ENCODE assay signal across 1 cellular context in the genomic region with DNA sequence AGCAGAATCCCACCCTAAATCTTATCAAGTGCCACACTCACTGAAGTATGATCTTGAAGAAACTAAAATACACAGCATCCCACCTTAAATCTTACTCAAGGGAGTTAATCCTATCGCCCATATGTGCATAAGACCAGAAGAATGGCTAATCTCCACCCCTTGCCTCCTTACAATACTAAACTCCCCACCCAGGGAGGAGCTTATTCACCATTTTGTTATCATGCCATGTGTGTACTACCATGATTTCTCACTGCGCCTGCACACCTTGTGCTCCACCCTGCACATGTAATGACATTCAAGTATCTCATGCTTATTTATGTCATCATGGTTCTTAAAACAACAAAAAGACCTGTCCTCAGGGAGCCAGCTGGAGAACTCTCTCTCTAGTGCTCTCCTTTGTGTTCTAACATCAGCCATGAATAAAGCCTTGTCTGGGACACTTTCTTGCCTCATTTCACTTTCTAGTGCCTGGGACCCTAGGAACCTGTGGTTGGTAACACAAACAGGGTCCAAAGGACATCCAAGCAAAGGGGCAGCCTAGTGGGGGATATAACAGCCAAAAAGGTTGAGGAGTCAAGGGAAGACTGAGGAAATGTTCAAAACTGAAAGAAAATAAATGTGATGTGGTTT.
TF ChIP-seq lines count a peak whose summit lies in the region.

No MANE protein-coding gene starts in this region.

TF ChIP-seq in HepG2, 621 proteins besides CTCF, POLR2A, EP300 and RAD21 (continued from another document):
- TF ChIP-seq, protein P1, sequence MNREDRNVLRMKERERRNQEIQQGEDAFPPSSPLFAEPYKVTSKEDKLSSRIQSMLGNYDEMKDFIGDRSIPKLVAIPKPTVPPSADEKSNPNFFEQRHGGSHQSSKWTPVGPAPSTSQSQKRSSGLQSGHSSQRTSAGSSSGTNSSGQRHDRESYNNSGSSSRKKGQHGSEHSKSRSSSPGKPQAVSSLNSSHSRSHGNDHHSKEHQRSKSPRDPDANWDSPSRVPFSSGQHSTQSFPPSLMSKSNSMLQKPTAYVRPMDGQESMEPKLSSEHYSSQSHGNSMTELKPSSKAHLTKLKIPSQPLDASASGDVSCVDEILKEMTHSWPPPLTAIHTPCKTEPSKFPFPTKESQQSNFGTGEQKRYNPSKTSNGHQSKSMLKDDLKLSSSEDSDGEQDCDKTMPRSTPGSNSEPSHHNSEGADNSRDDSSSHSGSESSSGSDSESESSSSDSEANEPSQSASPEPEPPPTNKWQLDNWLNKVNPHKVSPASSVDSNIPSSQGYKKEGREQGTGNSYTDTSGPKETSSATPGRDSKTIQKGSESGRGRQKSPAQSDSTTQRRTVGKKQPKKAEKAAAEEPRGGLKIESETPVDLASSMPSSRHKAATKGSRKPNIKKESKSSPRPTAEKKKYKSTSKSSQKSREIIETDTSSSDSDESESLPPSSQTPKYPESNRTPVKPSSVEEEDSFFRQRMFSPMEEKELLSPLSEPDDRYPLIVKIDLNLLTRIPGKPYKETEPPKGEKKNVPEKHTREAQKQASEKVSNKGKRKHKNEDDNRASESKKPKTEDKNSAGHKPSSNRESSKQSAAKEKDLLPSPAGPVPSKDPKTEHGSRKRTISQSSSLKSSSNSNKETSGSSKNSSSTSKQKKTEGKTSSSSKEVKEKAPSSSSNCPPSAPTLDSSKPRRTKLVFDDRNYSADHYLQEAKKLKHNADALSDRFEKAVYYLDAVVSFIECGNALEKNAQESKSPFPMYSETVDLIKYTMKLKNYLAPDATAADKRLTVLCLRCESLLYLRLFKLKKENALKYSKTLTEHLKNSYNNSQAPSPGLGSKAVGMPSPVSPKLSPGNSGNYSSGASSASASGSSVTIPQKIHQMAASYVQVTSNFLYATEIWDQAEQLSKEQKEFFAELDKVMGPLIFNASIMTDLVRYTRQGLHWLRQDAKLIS (CRISPR knock-in tag; IDR thresholded peaks at IDR 0.05), result no peak
- TF ChIP-seq ZNF530 (CRISPR knock-in tag; IDR thresholded peaks at IDR 0.05; ENCODE audit: low read depth) (no peak), ZNF652 (CRISPR knock-in tag; IDR thresholded peaks at IDR 0.05; ENCODE audit: borderline replicate concordance, low read depth) (no peak), NFYB (CRISPR knock-in tag; IDR thresholded peaks at IDR 0.05) (no peak), SNRNP70 (IDR thresholded peaks at IDR 0.05; ENCODE audit: low read depth, low read length) (no peak), ZNF577 (CRISPR knock-in tag; IDR thresholded peaks at IDR 0.05; ENCODE audit: borderline replicate concordance, low read depth) (no peak), TEAD3 (CRISPR knock-in tag; optimal IDR thresholded peaks at IDR 0.05; ENCODE audit: borderline replicate concordance) (peak; percentile 11), DMAP1 (CRISPR knock-in tag; IDR thresholded peaks at IDR 0.05) (no peak), ATF7 (IDR thresholded peaks at IDR 0.05) (no peak), ATF7 (CRISPR knock-in tag; IDR thresholded peaks at IDR 0.05) (no peak), CREB1 (IDR thresholded peaks at IDR 0.05) (no peak), CREB1 (CRISPR knock-in tag; IDR thresholded peaks at IDR 0.05) (no peak), HNF4G (IDR thresholded peaks at IDR 0.05; ENCODE audit: borderline replicate concordance, low read depth, low read length) (0 out of 2 replicates have a peak, but pooled peaks have one; percentile 15), HNF4G (CRISPR knock-in tag; IDR thresholded peaks at IDR 0.05; ENCODE audit: borderline replicate concordance, low read depth) (no peak), TARDBP (CRISPR knock-in tag; IDR thresholded peaks at IDR 0.05) (no peak), ZNF850 (CRISPR knock-in tag; conservative IDR thresholded peaks at IDR 0.05) (no peak), ZNF138 (CRISPR knock-in tag; IDR thresholded peaks at IDR 0.05; ENCODE audit: low read depth) (no peak), JUND (CRISPR knock-in tag; IDR thresholded peaks at IDR 0.05) (no peak), RBAK (CRISPR knock-in tag; IDR thresholded peaks at IDR 0.05) (no peak), ZNF747 (CRISPR knock-in tag; IDR thresholded peaks at IDR 0.05; ENCODE audit: borderline replicate concordance) (no peak), HNF4A (CRISPR knock-in tag; IDR thresholded peaks at IDR 0.05) (peak; percentile 39; the same call in 1 of the 2 replicates), U2AF2 (IDR thresholded peaks at IDR 0.05; ENCODE audit: low read depth, low read length) (no peak)
- TF ChIP-seq, protein P2, sequence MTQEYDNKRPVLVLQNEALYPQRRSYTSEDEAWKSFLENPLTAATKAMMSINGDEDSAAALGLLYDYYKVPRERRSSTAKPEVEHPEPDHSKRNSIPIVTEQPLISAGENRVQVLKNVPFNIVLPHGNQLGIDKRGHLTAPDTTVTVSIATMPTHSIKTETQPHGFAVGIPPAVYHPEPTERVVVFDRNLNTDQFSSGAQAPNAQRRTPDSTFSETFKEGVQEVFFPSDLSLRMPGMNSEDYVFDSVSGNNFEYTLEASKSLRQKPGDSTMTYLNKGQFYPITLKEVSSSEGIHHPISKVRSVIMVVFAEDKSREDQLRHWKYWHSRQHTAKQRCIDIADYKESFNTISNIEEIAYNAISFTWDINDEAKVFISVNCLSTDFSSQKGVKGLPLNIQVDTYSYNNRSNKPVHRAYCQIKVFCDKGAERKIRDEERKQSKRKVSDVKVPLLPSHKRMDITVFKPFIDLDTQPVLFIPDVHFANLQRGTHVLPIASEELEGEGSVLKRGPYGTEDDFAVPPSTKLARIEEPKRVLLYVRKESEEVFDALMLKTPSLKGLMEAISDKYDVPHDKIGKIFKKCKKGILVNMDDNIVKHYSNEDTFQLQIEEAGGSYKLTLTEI (CRISPR knock-in tag; conservative IDR thresholded peaks at IDR 0.05), result no peak
- TF ChIP-seq, protein P3, sequence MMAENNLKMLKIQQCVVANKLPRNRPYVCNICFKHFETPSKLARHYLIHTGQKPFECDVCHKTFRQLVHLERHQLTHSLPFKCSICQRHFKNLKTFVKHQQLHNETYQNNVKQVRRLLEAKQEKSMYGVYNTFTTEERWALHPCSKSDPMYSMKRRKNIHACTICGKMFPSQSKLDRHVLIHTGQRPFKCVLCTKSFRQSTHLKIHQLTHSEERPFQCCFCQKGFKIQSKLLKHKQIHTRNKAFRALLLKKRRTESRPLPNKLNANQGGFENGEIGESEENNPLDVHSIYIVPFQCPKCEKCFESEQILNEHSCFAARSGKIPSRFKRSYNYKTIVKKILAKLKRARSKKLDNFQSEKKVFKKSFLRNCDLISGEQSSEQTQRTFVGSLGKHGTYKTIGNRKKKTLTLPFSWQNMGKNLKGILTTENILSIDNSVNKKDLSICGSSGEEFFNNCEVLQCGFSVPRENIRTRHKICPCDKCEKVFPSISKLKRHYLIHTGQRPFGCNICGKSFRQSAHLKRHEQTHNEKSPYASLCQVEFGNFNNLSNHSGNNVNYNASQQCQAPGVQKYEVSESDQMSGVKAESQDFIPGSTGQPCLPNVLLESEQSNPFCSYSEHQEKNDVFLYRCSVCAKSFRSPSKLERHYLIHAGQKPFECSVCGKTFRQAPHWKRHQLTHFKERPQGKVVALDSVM (CRISPR knock-in tag; IDR thresholded peaks at IDR 0.05), result no peak
- TF ChIP-seq, protein P4, sequence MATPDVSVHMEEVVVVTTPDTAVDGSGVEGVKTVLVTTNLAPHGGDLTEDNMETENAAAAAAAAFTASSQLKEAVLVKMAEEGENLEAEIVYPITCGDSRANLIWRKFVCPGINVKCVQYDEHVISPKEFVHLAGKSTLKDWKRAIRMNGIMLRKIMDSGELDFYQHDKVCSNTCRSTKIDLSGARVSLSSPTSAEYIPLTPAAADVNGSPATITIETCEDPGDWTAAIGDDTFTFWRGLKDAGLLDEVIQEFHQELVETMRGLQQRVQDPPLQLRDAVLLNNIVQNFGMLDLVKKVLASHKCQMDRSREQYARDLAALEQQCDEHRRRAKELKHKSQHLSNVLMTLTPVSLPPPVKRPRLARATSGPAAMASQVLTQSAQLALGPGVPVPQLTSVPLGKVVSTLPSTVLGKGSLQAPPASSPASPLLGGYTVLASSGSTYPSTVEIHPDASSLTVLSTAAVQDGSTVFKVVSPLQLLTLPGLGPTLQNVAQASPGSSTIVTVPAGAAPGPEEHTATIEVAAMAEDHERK (CRISPR knock-in tag; IDR thresholded peaks at IDR 0.05; ENCODE audit: low read depth), result 0 out of 2 replicates have a peak, but pooled peaks have one; percentile 25
